ENCODE assay signal across 8 cellular contexts in genomic region chr3:157128771-157129671, GRCh38. TPM values are rescaled to one million over a fixed set of nuclear protein-coding genes. Genes with fewer than 3 reads are reported as not detected.
DNase-seq lines count a peak whose midpoint lies in the region; ATAC-seq and TF ChIP-seq lines count a peak whose summit lies in the region.

No MANE protein-coding gene starts in this region.

- H3F3A ChIP-seq in GM23338 (replicated peaks; ENCODE audit: low read depth) (no peaks in the 10 kb centered on the region), SK-N-SH (replicated peaks; ENCODE audit: insufficient read depth) (peaks cover 23% of the 10 kb centered on the region)

- H3K4me1 Mint-ChIP-seq in GM23338, result peaks cover 26% of the 10 kb centered on the region

- peak overlapping the region; percentile 78 for H3K4me2 ChIP-seq in BLaER1
- H3K4me2 ChIP-seq in GM23338, result peak overlapping the region; percentile 55
- peak overlapping the region; percentile 6; the same call in 1 of the 2 replicates for H3K4me2 ChIP-seq in SK-N-SH

- no peak for TF ChIP-seq RAD21 in SK-N-SH (IDR thresholded peaks at IDR 0.05; ENCODE audit: low read length)

- H3K9me3 Mint-ChIP-seq in GM23338, result no peaks in the 10 kb centered on the region

- H4K20me1 ChIP-seq in BLaER1, result no peaks in the 10 kb centered on the region
- no peaks in the 10 kb centered on the region for H4K20me1 ChIP-seq in GM23338 (replicated peaks; ENCODE audit: insufficient read depth)
- H4K20me1 ChIP-seq in SK-N-SH (ENCODE audit: insufficient read depth), result no peaks in the 10 kb centered on the region

- peak; percentile 9; the same call in 1 of the 3 replicates for ATAC-seq in GM23338

- H3K27ac ChIP-seq in BLaER1, result peak overlapping the region; percentile 81
- no peak overlapping the region for H3K27ac ChIP-seq in GM23338 (ENCODE audit: low read depth)
- peak overlapping the region; percentile 64 to 80 for H3K27ac ChIP-seq in SK-N-SH (ENCODE audit: low read depth in 2 of 2, low read length in 1 of 2)
- H3K27ac ChIP-seq in cingulate gyrus (ENCODE audit: low read depth, low read length), result peak overlapping the region; percentile 99

- H3K9ac ChIP-seq in BLaER1, result peak overlapping the region; percentile 60; the same call in 1 of the 2 replicates
- peak overlapping the region; percentile 22; the same call in 1 of the 2 replicates for H3K9ac ChIP-seq in SK-N-SH
- peak overlapping the region; percentile 79 for H3K9ac ChIP-seq in mucosa of stomach (ENCODE audit: low read length)

- CTCF ChIA-PET in SK-N-SH (lab: Yijun Ruan, JAX), result interaction anchor here (0.7 to 6.1 kb wide), 6 partner anchors 8 to 585 kb away, joined by 3 to 57 read pairs (median 4); no protein-coding TSS in a partner anchor

- TF ChIP-seq EP300 in SK-N-SH (IDR thresholded peaks at IDR 0.05; ENCODE audit: borderline replicate concordance in 1 of 2, low read depth in 1 of 2, low read length in 1 of 2), result no peak

- no peak overlapping the region; the same call in 2 of the 3 replicates for H3K4me3 Mint-ChIP-seq in GM23338

- POLR2A ChIA-PET in SK-N-SH (lab: Yijun Ruan, JAX), result interaction anchor here (0.9 kb wide), 1 partner anchor 25 kb away, joined by 3 read pairs; no protein-coding TSS in a partner anchor

- H3K4me1 ChIP-seq in BLaER1 (peaks cover 45% of the 10 kb centered on the region), GM23338 (ENCODE audit: insufficient read depth) (peaks cover 17% of the 10 kb centered on the region), SK-N-SH (ENCODE audit: control insufficient read depth in 1 of 2, insufficient read depth in 2 of 2, low read depth in 1 of 2, low read length in 1 of 2) (peaks cover 12 to 70% of the 10 kb centered on the region in 2 experiments; a peak in 3 of 4 replicates), mucosa of stomach (ENCODE audit: control insufficient read depth, insufficient read depth, low read length) (peaks cover 61% of the 10 kb centered on the region), BE2C (no peaks in the 10 kb centered on the region)

- no peaks in the 10 kb centered on the region for H3K9me3 ChIP-seq in BLaER1
- no peaks in the 10 kb centered on the region for H3K9me3 ChIP-seq in SK-N-SH
- no peaks in the 10 kb centered on the region for H3K9me3 ChIP-seq in mucosa of stomach (ENCODE audit: control insufficient read depth, low read length)
- H3K9me3 ChIP-seq in BE2C, result no peaks in the 10 kb centered on the region

- H3K36me3 ChIP-seq in BLaER1 (no peaks in the 10 kb centered on the region), GM23338 (ENCODE audit: insufficient read depth) (no peaks in the 10 kb centered on the region), SK-N-SH (replicated peaks in 1 of 2; ENCODE audit: control insufficient read depth in 1 of 2, insufficient read depth in 2 of 2, low read length in 1 of 2) (no peaks in the 10 kb centered on the region), mucosa of stomach (ENCODE audit: control insufficient read depth, insufficient read depth, low read length) (no peaks in the 10 kb centered on the region), BE2C (no peaks in the 10 kb centered on the region)

- H3K27me3 ChIP-seq in BLaER1 (no peaks in the 10 kb centered on the region), GM23338 (ENCODE audit: insufficient read depth) (no peaks in the 10 kb centered on the region), SK-N-SH (ENCODE audit: insufficient read depth) (no peaks in the 10 kb centered on the region), mucosa of stomach (ENCODE audit: control insufficient read depth, insufficient read depth, low read length) (no peaks in the 10 kb centered on the region), BE2C (no peaks in the 10 kb centered on the region)

- H3K79me2 ChIP-seq in GM23338 (replicated peaks; ENCODE audit: insufficient read depth) (no peaks in the 10 kb centered on the region), SK-N-SH (ENCODE audit: insufficient read depth) (no peaks in the 10 kb centered on the region)

- 81% methylated on average over 13 of the region's 14 CpGs for WGBS in SK-N-SH (ENCODE audit: low lambda C conversion rate)

- H3K9me2 ChIP-seq in GM23338 (ENCODE audit: insufficient read depth) (peaks cover 5% of the 10 kb centered on the region; the same call in 1 of the 2 replicates), SK-N-SH (no peaks in the 10 kb centered on the region)

- no peak for TF ChIP-seq CTCF in GM23338 (conservative IDR thresholded peaks at IDR 0.05; ENCODE audit: low read depth in 2 of 2)
- no peak for TF ChIP-seq CTCF in SK-N-SH (IDR thresholded peaks at IDR 0.05)
- TF ChIP-seq CTCF in BE2C (IDR thresholded peaks at IDR 0.05; ENCODE audit: low read depth, low read length), result no peak

- H3K4me3 ChIP-seq in BLaER1 (peak overlapping the region; percentile 35; the same call in 1 of the 2 replicates), GM23338 (no peak overlapping the region), SK-N-SH (ENCODE audit: low read depth in 2 of 2, low read length in 1 of 2) (no peak overlapping the region), mucosa of stomach (ENCODE audit: low read length) (no peak overlapping the region), BE2C (ENCODE audit: low read depth, low read length) (no peak overlapping the region)

- peaks cover 14% of the 10 kb centered on the region for H3K27me3 Mint-ChIP-seq in GM23338 (ENCODE audit: insufficient read depth, low read depth, poor library complexity)

- no peak overlapping the region for H3K27ac Mint-ChIP-seq in GM23338

- H2AFZ ChIP-seq in GM23338, result peak overlapping the region; percentile 100
- H2AFZ ChIP-seq in SK-N-SH (ENCODE audit: low read depth), result peak overlapping the region; percentile 42

- peak; percentile 40 for DNase-seq in GM23338 (ENCODE audit: low spot score)
- no peak for DNase-seq in SK-N-SH
- DNase-seq in NCI-H2227 (lab: John Stamatoyannopoulos, UW; ENCODE audit: unreplicated experiment), result no peak
- DNase-seq in DMS 273 treated with DMSO at 0.1 percent for 48 hours (lab: John Stamatoyannopoulos, UW), result no peak
- DNase-seq in BE2C, result no peak

- no peaks in the 10 kb centered on the region for H3K36me3 Mint-ChIP-seq in GM23338 (ENCODE audit: low read depth)

TF ChIP-seq in GM23338, 12 proteins besides CTCF, POLR2A, EP300 and RAD21 (continues in another document):
- no peak for TF ChIP-seq EZH2phosphoT487 (IDR thresholded peaks at IDR 0.05; ENCODE audit: unreplicated experiment)

TF ChIP-seq in SK-N-SH, 30 proteins besides CTCF, POLR2A, EP300 and RAD21:
- TF ChIP-seq ELF1 (IDR thresholded peaks at IDR 0.05) (no peak), NFIC (IDR thresholded peaks at IDR 0.05; ENCODE audit: borderline replicate concordance) (peak; percentile 62; the same call in 1 of the 2 replicates)
- TF ChIP-seq, protein P1, sequence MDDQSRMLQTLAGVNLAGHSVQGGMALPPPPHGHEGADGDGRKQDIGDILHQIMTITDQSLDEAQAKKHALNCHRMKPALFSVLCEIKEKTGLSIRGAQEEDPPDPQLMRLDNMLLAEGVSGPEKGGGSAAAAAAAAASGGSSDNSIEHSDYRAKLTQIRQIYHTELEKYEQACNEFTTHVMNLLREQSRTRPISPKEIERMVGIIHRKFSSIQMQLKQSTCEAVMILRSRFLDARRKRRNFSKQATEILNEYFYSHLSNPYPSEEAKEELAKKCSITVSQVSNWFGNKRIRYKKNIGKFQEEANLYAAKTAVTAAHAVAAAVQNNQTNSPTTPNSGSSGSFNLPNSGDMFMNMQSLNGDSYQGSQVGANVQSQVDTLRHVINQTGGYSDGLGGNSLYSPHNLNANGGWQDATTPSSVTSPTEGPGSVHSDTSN (IDR thresholded peaks at IDR 0.05), result 0 out of 2 replicates have a peak, but pooled peaks have one; percentile 6

RNA-seq across cellular contexts. Expression of gene CCNL1, which starts 30.9 kb away (rescaled TPM):
- total RNA-seq in GM23338 (2014; rRNA removed; shearing (Covaris generic)), result 86.9 and 134 TPM in 2 replicates
- polyA plus RNA-seq in GM23338 (2016; fragmentation: Nextera tagmentation; extraction: Ambion mirVana) (96.2 and 108 TPM in 2 replicates), SK-N-SH (2012; rRNA removed) (99.8 and 131 TPM in 2 replicates)
- polyA plus RNA-seq in SK-N-SH (2012; cell fraction: cytosol; rRNA removed), result 27.3 and 29.6 TPM in 2 replicates
- polyA plus RNA-seq in SK-N-SH (2012; cell fraction: nucleus; rRNA removed), result 490 and 685 TPM in 2 replicates
- polyA plus RNA-seq in BE2C (2012; ENCODE audit: insufficient read depth, insufficient read length, low read depth), result 76.2 TPM

Comparison
In these comparisons a context has a peak if more than half of its experiments do, and no peak if none do; other contexts are left out.
1. H3K4me2 ChIP-seq: peak in every context shown above with its lines; median percentile 78 in BLaER1; 55 in GM23338; 6 in SK-N-SH.
2. H3K9ac ChIP-seq: peak in every context shown above with its lines; median percentile 79 in mucosa of stomach; 60 in BLaER1; 22 in SK-N-SH.